In genomic region chr4:84492737-84493091, GRCh38 we compare ENCODE assay signal across 20 cellular contexts. TPM values are rescaled to one million over a fixed set of nuclear protein-coding genes. Genes with fewer than 3 reads are reported as not detected.
DNase-seq lines count a peak whose midpoint lies in the region; ATAC-seq, FAIRE-seq and TF ChIP-seq lines count a peak whose summit lies in the region.
"Had no signal": no experiment of that assay in that cellular context is flagged by ENCODE, and none has a peak within 500 bp of the region (broad histone marks: within the 10 kb centered on the region; RNA-seq: fewer than 3 reads in every experiment).

No MANE protein-coding gene starts in this region.

- peak overlapping the region; percentile 86 for H2AFZ ChIP-seq in GM23338

- H3K4me1 Mint-ChIP-seq in GM23338 (peaks cover 46% of the 10 kb centered on the region), progenitor cell of endocrine pancreas (ENCODE audit: low read depth) (peaks cover 41% of the 10 kb centered on the region)

- H3K27me3 Mint-ChIP-seq in GM23338 (ENCODE audit: insufficient read depth, low read depth, poor library complexity), result peaks cover 97% of the 10 kb centered on the region
- H3K27me3 Mint-ChIP-seq in progenitor cell of endocrine pancreas, result peaks cover 81% of the 10 kb centered on the region

- H3F3A ChIP-seq in GM23338 (replicated peaks; ENCODE audit: low read depth), result 0 out of 2 replicates have a peak, but pooled peaks cover 5% of the 10 kb centered on the region

- H3K27ac ChIP-seq in GM23338 (ENCODE audit: low read depth) (no peak overlapping the region), WERI-Rb-1 (no peak overlapping the region)
- H3K27ac ChIP-seq: brain microvascular endothelial cell, tibial artery had no signal

- peaks cover 10% of the 10 kb centered on the region; the same call in 1 of the 2 replicates for H4K20me1 ChIP-seq in GM23338 (replicated peaks; ENCODE audit: insufficient read depth)

- H3K36me3 ChIP-seq in GM23338 (ENCODE audit: insufficient read depth), result no peaks in the 10 kb centered on the region
- H3K36me3 ChIP-seq in WERI-Rb-1, result no peaks in the 10 kb centered on the region
- H3K36me3 ChIP-seq: brain microvascular endothelial cell, tibial artery had no signal

- peaks cover 50% of the 10 kb centered on the region for H3K4me1 ChIP-seq in GM23338 (ENCODE audit: insufficient read depth)

- H3K9me3 ChIP-seq in WERI-Rb-1 (ENCODE audit: severe bottlenecking), result peaks cover 2% of the 10 kb centered on the region

- no peak for FAIRE-seq in RCC 7860 (lab: Jason Lieb, UNC)
- FAIRE-seq: H54, islet of Langerhans, TTC549 had no signal

- peaks cover 3% of the 10 kb centered on the region; the same call in 2 of the 3 replicates for H3K9me3 Mint-ChIP-seq in GM23338
- H3K9me3 Mint-ChIP-seq in progenitor cell of endocrine pancreas (ENCODE audit: low read depth), result no peaks in the 10 kb centered on the region
- H3K9me3 Mint-ChIP-seq: activated naive CD4-positive, alpha-beta T cell treated with anti-CD3 and anti-CD28 coated beads, Interleukin-2, amount 50 U/mL, for 24 hours had no signal

- no peaks in the 10 kb centered on the region for H3K36me3 Mint-ChIP-seq in GM23338 (ENCODE audit: low read depth)
- H3K36me3 Mint-ChIP-seq in progenitor cell of endocrine pancreas (ENCODE audit: insufficient read depth), result peaks cover 30% of the 10 kb centered on the region
- H3K36me3 Mint-ChIP-seq: activated naive CD4-positive, alpha-beta T cell treated with anti-CD3 and anti-CD28 coated beads, Interleukin-2, amount 50 U/mL, for 24 hours had no signal

- TF ChIP-seq CTCF in GM23338 (conservative IDR thresholded peaks at IDR 0.05; ENCODE audit: low read depth in 2 of 2) (no peak), WERI-Rb-1 (IDR thresholded peaks at IDR 0.05; ENCODE audit: low read depth, low read length) (no peak), progenitor cell of endocrine pancreas (IDR thresholded peaks at IDR 0.05; ENCODE audit: unreplicated experiment) (no peak)

- H3K9me2 ChIP-seq in GM23338 (ENCODE audit: insufficient read depth), result no peaks in the 10 kb centered on the region

- H3K4me3 ChIP-seq in GM23338 (peak overlapping the region; percentile 62), WERI-Rb-1 (ENCODE audit: low read depth, low read length) (peak overlapping the region; percentile 19), iPS-11a (ENCODE audit: low read depth, low read length) (peak overlapping the region; percentile 17)

- no peaks in the 10 kb centered on the region for H3K79me2 ChIP-seq in GM23338 (replicated peaks; ENCODE audit: insufficient read depth)

- H3K27ac Mint-ChIP-seq in GM23338 (no peak overlapping the region), progenitor cell of endocrine pancreas (peak overlapping the region; percentile 93)
- H3K27ac Mint-ChIP-seq: activated CD4-positive, alpha-beta T cell treated with anti-CD3 and anti-CD28 coated beads, Interleukin-2, amount 10 ng/mL, durations not matched to agents 7 days and 5 days; activated naive CD4-positive, alpha-beta T cell treated with anti-CD3 and anti-CD28 coated beads, Interleukin-2, amount 50 U/mL, for 24 hours had no signal

- DNase-seq in GM23338 (ENCODE audit: low spot score), result peak; percentile 49
- DNase-seq in WERI-Rb-1, result no peak
- no peak for DNase-seq in progenitor cell of endocrine pancreas (ENCODE audit: low spot score, unreplicated experiment)
- no peak for DNase-seq in NCI-H2107 (lab: John Stamatoyannopoulos, UW)
- no peak for DNase-seq in RCC 7860 (ENCODE audit: low spot score)
- no peak for DNase-seq in NCI-H2081 (lab: John Stamatoyannopoulos, UW)
- DNase-seq in epidermal melanocyte (ENCODE audit: insufficient read length, low spot score), result no peak
- DNase-seq: activated CD4-positive, alpha-beta T cell treated with anti-CD3 and anti-CD28 coated beads, Interleukin-2, amount 10 ng/mL, durations not matched to agents 7 days and 5 days; brain microvascular endothelial cell; NCI-H1436; occipital lobe; stimulated activated CD4-positive, alpha-beta T cell treated with anti-CD3 and anti-CD28 coated beads, Interleukin-4, amount 100 ng/mL, for 4 hours; tibial artery had no signal

- peak overlapping the region; percentile 87 for H3K4me2 ChIP-seq in GM23338

- H3K27me3 ChIP-seq in GM23338 (ENCODE audit: insufficient read depth) (peaks cover 100% of the 10 kb centered on the region), WERI-Rb-1 (ENCODE audit: insufficient read depth, low read depth, severe bottlenecking) (peaks cover 76% of the 10 kb centered on the region)
- H3K27me3 ChIP-seq: brain microvascular endothelial cell had no signal

- peak; percentile 3; the same call in 2 of the 3 replicates for ATAC-seq in GM23338

- H3K4me3 Mint-ChIP-seq in GM23338 (peak overlapping the region; percentile 77), progenitor cell of endocrine pancreas (ENCODE audit: low read depth) (peak overlapping the region; percentile 83)
- H3K4me3 Mint-ChIP-seq: activated CD4-positive, alpha-beta T cell treated with anti-CD3 and anti-CD28 coated beads, Interleukin-2, amount 10 ng/mL, durations not matched to agents 7 days and 5 days; activated naive CD4-positive, alpha-beta T cell treated with anti-CD3 and anti-CD28 coated beads, Interleukin-2, amount 50 U/mL, for 24 hours had no signal

TF ChIP-seq in GM23338, 12 proteins besides CTCF, POLR2A, EP300 and RAD21 (continues in another document):
- TF ChIP-seq STAT1 (IDR thresholded peaks at IDR 0.05; ENCODE audit: unreplicated experiment), result no peak
- no peak for TF ChIP-seq REST (IDR thresholded peaks at IDR 0.05; ENCODE audit: unreplicated experiment)

RNA-seq across cellular contexts. Expression of gene NKX6-1, which starts 6.4 kb away (rescaled TPM):
- 0.07 TPM in 1 of 2 replicates, not detected in the other for total RNA-seq in GM23338 (2014; rRNA removed; shearing (Covaris generic))
- not detected in 2 replicates for polyA plus RNA-seq in GM23338 (2016; fragmentation: Nextera tagmentation; extraction: Ambion mirVana)
- 89.6 and 107 TPM in 2 replicates for total RNA-seq in progenitor cell of endocrine pancreas
- total RNA-seq: activated CD4-positive, alpha-beta T cell treated with anti-CD3 and anti-CD28 coated beads, Interleukin-2, amount 10 ng/mL, durations not matched to agents 7 days and 5 days; mesenteric fat pad; occipital lobe; skeletal muscle tissue had no signal

Comparison
In these comparisons a context has a peak if more than half of its experiments do, and no peak if none do; other contexts are left out.
1. RNA of gene NKX6-1, which starts 6.4 kb away (total RNA-seq): 89.6 to 107 TPM in progenitor cell of endocrine pancreas; 0.07 TPM in GM23338; every median in the first group is over 10 times any median in the second.
2. Peak in every context shown above with its lines, with median percentiles within 50 percentile points of each other: H3K4me3 ChIP-seq.